Comparison of ENCODE assay signal across 32 cellular contexts in the genomic region with DNA sequence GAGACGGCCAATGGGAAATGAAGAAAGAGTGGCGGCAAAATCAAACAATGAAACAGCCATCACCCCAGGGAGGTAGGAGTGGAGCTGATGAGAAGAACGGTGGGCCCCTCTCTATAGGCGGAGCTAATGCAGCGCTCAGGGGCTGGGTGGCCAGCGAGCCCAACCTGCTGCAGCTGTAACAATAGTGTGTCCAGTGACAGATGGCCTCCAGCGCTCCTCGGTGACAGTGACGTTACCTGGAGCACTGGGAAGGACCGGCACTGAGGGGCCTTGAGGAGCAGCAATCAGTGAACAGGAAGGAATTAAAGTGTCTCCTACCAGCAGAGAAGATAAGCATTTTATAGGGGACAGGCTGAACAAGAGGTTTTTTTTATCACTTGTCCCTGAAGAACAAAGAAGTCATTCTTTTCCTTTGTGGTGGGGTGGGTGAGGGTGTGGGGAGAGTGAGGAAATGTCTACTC.
A peak's percentile ranks its signal among the peaks of the same experiment; 100 is the strongest.
DNase-seq lines count a peak whose midpoint lies in the region; ATAC-seq and TF ChIP-seq lines count a peak whose summit lies in the region.
"Had no signal": no experiment of that assay in that cellular context is flagged by ENCODE, and none has a peak within 500 bp of the region (broad histone marks: within the 10 kb centered on the region; RNA-seq: fewer than 3 reads in every experiment).

No MANE protein-coding gene starts in this region.

- peak overlapping the region; percentile 66 for H3K4me3 Mint-ChIP-seq in type B pancreatic cell
- H3K4me3 Mint-ChIP-seq: activated CD4-positive, alpha-beta T cell treated with anti-CD3 and anti-CD28 coated beads, Interleukin-2, amount 10 ng/mL, durations not matched to agents 7 days and 5 days; activated naive CD8-positive, alpha-beta T cell treated with anti-CD3 and anti-CD28 coated beads for 36 hours; natural killer cell treated with Interleukin-12 subunit alpha and Interleukin-12 subunit beta and Interleukin-15 and Interleukin-18, amount 100 ng/mL, for 72 hours; WTC11 had no signal

- no peak overlapping the region for H3K27ac ChIP-seq in mesendoderm (ENCODE audit: low read depth, low read length)
- H3K27ac ChIP-seq: ascending aorta, cardiac muscle cell, coronary artery, heart right ventricle, SJCRH30, upper lobe of right lung had no signal

- no peak overlapping the region for H4K8ac ChIP-seq in mesendoderm (ENCODE audit: low read depth, low read length)

- H3K23ac ChIP-seq in mesendoderm (ENCODE audit: low read length): no peak overlapping the region

- peak overlapping the region; percentile 82 for H3K27ac Mint-ChIP-seq in type B pancreatic cell
- H3K27ac Mint-ChIP-seq: activated CD4-positive, alpha-beta T cell treated with anti-CD3 and anti-CD28 coated beads, Interleukin-2, amount 10 ng/mL, durations not matched to agents 7 days and 5 days; activated naive CD8-positive, alpha-beta T cell treated with anti-CD3 and anti-CD28 coated beads for 36 hours; natural killer cell treated with Interleukin-12 subunit alpha and Interleukin-12 subunit beta and Interleukin-15 and Interleukin-18, amount 100 ng/mL, for 72 hours; WTC11 had no signal

- no peak overlapping the region for H3K56ac ChIP-seq in mesendoderm (ENCODE audit: low read length)

- no peaks in the 10 kb centered on the region for H3K79me2 ChIP-seq in mesendoderm (ENCODE audit: control insufficient read depth, insufficient read depth, low read length)

- H3K27me3 Mint-ChIP-seq in type B pancreatic cell: peaks cover 21% of the 10 kb centered on the region
- H3K27me3 Mint-ChIP-seq: activated CD4-positive, alpha-beta T cell treated with anti-CD3 and anti-CD28 coated beads, Interleukin-2, amount 10 ng/mL, durations not matched to agents 7 days and 5 days; activated naive CD8-positive, alpha-beta T cell treated with anti-CD3 and anti-CD28 coated beads for 36 hours; natural killer cell treated with Interleukin-12 subunit alpha and Interleukin-12 subunit beta and Interleukin-15 and Interleukin-18, amount 100 ng/mL, for 72 hours had no signal

- no peaks in the 10 kb centered on the region for H3K79me1 ChIP-seq in mesendoderm (ENCODE audit: low read length)

- peak; percentile 83 for DNase-seq in NCI-H748 (lab: John Stamatoyannopoulos, UW; ENCODE audit: unreplicated experiment)
- DNase-seq in NCI-H748 treated with DMSO at 0.1 percent for 48 hours (lab: John Stamatoyannopoulos, UW): no peak
- peak; percentile 54 for DNase-seq in SW480 (ENCODE audit: low spot score)
- peak; percentile 40 for DNase-seq in mesendoderm
- DNase-seq in type B pancreatic cell (ENCODE audit: extremely low spot score, unreplicated experiment): no peak
- no peak for DNase-seq in DMS79 (lab: John Stamatoyannopoulos, UW)
- DNase-seq: 8988T; activated CD4-positive, alpha-beta T cell treated with anti-CD3 and anti-CD28 coated beads, Interleukin-2, amount 10 ng/mL, durations not matched to agents 7 days and 5 days; activated effector memory CD4-positive, alpha-beta T cell treated with Interleukin-2 at 50 U/mL for 16 hours; activated naive CD8-positive, alpha-beta T cell treated with anti-CD3 and anti-CD28 coated beads for 36 hours; C1 segment of cervical spinal cord; DMS153; effector CD8-positive, alpha-beta T cell; heart right ventricle; NCI-H1092 treated with DMSO at 0.1 percent for 48 hours; NCI-H1930; NCI-H510A treated with DMSO at 0.1 percent for 48 hours; stimulated activated naive CD4-positive, alpha-beta T cell; SW 1271; T1000; upper lobe of right lung had no signal

- H3K4me1 Mint-ChIP-seq in type B pancreatic cell (ENCODE audit: unreplicated experiment): peaks cover 10% of the 10 kb centered on the region
- H3K4me1 Mint-ChIP-seq: activated CD4-positive, alpha-beta T cell treated with anti-CD3 and anti-CD28 coated beads, Interleukin-2, amount 10 ng/mL, durations not matched to agents 7 days and 5 days; activated naive CD8-positive, alpha-beta T cell treated with anti-CD3 and anti-CD28 coated beads for 36 hours had no signal

- H3K4me1 ChIP-seq in mesendoderm (ENCODE audit: control insufficient read depth, low read depth, low read length): peaks cover 4% of the 10 kb centered on the region
- H3K4me1 ChIP-seq: ascending aorta, heart right ventricle, SJCRH30, upper lobe of right lung had no signal

- no peak overlapping the region for H2AK5ac ChIP-seq in mesendoderm (ENCODE audit: low read length)

- H3K4me3 ChIP-seq in mesendoderm (ENCODE audit: low read length): no peak overlapping the region
- H3K4me3 ChIP-seq: ascending aorta, cardiac muscle cell, coronary artery, heart right ventricle, K562, lung, SJCRH30, smooth muscle cell, upper lobe of right lung had no signal

- no peak overlapping the region for H4K5ac ChIP-seq in mesendoderm (ENCODE audit: low read length)

- H3K36me3 Mint-ChIP-seq in type B pancreatic cell: no peaks in the 10 kb centered on the region
- H3K36me3 Mint-ChIP-seq: activated naive CD8-positive, alpha-beta T cell treated with anti-CD3 and anti-CD28 coated beads for 36 hours; natural killer cell treated with Interleukin-12 subunit alpha and Interleukin-12 subunit beta and Interleukin-15 and Interleukin-18, amount 100 ng/mL, for 72 hours; WTC11 had no signal

- H2BK120ac ChIP-seq in mesendoderm (ENCODE audit: low read depth, low read length): no peak overlapping the region

- no peaks in the 10 kb centered on the region for H3K36me3 ChIP-seq in mesendoderm (ENCODE audit: control insufficient read depth, insufficient read depth, low read length)
- H3K36me3 ChIP-seq: ascending aorta, cardiac muscle cell, heart right ventricle, SJCRH30, upper lobe of right lung had no signal

- H3K9ac ChIP-seq in mesendoderm (ENCODE audit: low read length): no peak overlapping the region

- no peak overlapping the region for H3K18ac ChIP-seq in mesendoderm (ENCODE audit: low read length)

- no CpG with 5 or more reads among the region's 10 CpGs for WGBS in mesendoderm (ENCODE audit: extremely low coverage, insufficient coverage, low lambda C conversion rate)

- TF ChIP-seq CTCF in type B pancreatic cell (conservative IDR thresholded peaks at IDR 0.05): no peak

- H3K27me3 ChIP-seq in mesendoderm (ENCODE audit: insufficient read depth, low read length, poor library complexity): no peaks in the 10 kb centered on the region
- H3K27me3 ChIP-seq: ascending aorta, cardiac muscle cell, SJCRH30, upper lobe of right lung had no signal

- no peak for ATAC-seq in HG02885 (IDR thresholded peaks at IDR 0.05; ENCODE audit: poor library complexity, unreplicated experiment)
- ATAC-seq in HG02798 (IDR thresholded peaks at IDR 0.05; ENCODE audit: poor library complexity, unreplicated experiment): no peak
- ATAC-seq: heart right ventricle; K562; natural killer cell treated with Interleukin-12 subunit alpha and Interleukin-12 subunit beta and Interleukin-15 and Interleukin-18, amount 100 ng/mL, for 72 hours; upper lobe of right lung; WTC11 had no signal

- H3K4ac ChIP-seq in mesendoderm (ENCODE audit: low read depth, low read length): no peak overlapping the region

- H3K9me3 Mint-ChIP-seq in type B pancreatic cell: no peaks in the 10 kb centered on the region
- H3K9me3 Mint-ChIP-seq: activated CD4-positive, alpha-beta T cell treated with anti-CD3 and anti-CD28 coated beads, Interleukin-2, amount 10 ng/mL, durations not matched to agents 7 days and 5 days; natural killer cell treated with Interleukin-12 subunit alpha and Interleukin-12 subunit beta and Interleukin-15 and Interleukin-18, amount 100 ng/mL, for 72 hours had no signal

- no peak overlapping the region for H3K4me2 ChIP-seq in mesendoderm (ENCODE audit: low read length)
- H3K4me2 ChIP-seq: smooth muscle cell had no signal

- no peak overlapping the region for H2BK5ac ChIP-seq in mesendoderm (ENCODE audit: low read length)

- no peak overlapping the region for H2BK15ac ChIP-seq in mesendoderm (replicated peaks; ENCODE audit: low read depth)

Comparison
In these comparisons a context has a peak if more than half of its experiments do, and no peak if none do; other contexts are left out.
1. DNase-seq: peak in NCI-H748 (single experiment), SW480 (single experiment) and mesendoderm (single experiment); none in NCI-H748 treated with DMSO at 0.1 percent for 48 hours (single experiment), type B pancreatic cell (single experiment) and DMS79 (single experiment).